In genomic region chr1:32927441-32927840, GRCh38 we compare ENCODE assay signal across 23 cellular contexts. TPM values are rescaled to one million over a fixed set of nuclear protein-coding genes. Genes with fewer than 3 reads are reported as not detected.
DNase-seq lines count a peak whose midpoint lies in the region; ATAC-seq, FAIRE-seq and TF ChIP-seq lines count a peak whose summit lies in the region.
"Had no signal": no experiment of that assay in that cellular context is flagged by ENCODE, and none has a peak within 500 bp of the region (broad histone marks: within the 10 kb centered on the region; RNA-seq: fewer than 3 reads in every experiment).

No MANE protein-coding gene starts in this region.

- no peak overlapping the region for H2AK5ac ChIP-seq in trophoblast cell (ENCODE audit: low read length)

- no TSS peak for BruUV-seq in K562 (replicated peaks; lab: Mats Ljungman, UMichigan)

- WGBS in K562 (ENCODE audit: insufficient coverage, low coverage, missing lambda C conversion rate) = 4% methylated on average over 2 of the region's 2 CpGs
- WGBS in trophoblast cell (ENCODE audit: extremely low coverage, insufficient coverage, insufficient read length) = no CpG with 5 or more reads among the region's 2 CpGs

- no peak for DNase-seq in GM23338 (ENCODE audit: low spot score)
- no peak for DNase-seq in K562 (ENCODE audit: extremely low read depth in 1 of 4, low spot score in 3 of 4)
- DNase-seq in trophoblast cell = no peak
- DNase-seq in kidney tubule cell (ENCODE audit: low spot score) = no peak
- no peak for DNase-seq in activated CD4-positive, alpha-beta memory T cell treated with anti-CD3 and anti-CD28 coated beads, Interleukin-2, amount 10 ng/mL, durations not matched to agents 7 days and 5 days
- no peak for DNase-seq in SW480 (ENCODE audit: low spot score)
- DNase-seq: 8988T; ACHN; BE2C; C1 segment of cervical spinal cord; Caco-2; Calu3; CD4-positive, alpha-beta memory T cell; CD4-positive, CD25-positive, alpha-beta regulatory T cell; DMS79 treated with DMSO at 0.1 percent for 48 hours; GF-D8 had no signal

- H3K23ac ChIP-seq in trophoblast cell (ENCODE audit: low read length) = no peak overlapping the region

- in situ Hi-C loops in K562 (cut with MboI) = no loop called here

- FAIRE-seq in K562 (lab: Jason Lieb, UNC) = no peak
- FAIRE-seq: A204.1, D721Med, G401.6, GM19239 had no signal

- H3K27me3 ChIP-seq in GM23338 (ENCODE audit: insufficient read depth) (peaks cover 77% of the 10 kb centered on the region), K562 (ENCODE audit: control insufficient read depth in 2 of 2, insufficient read depth in 2 of 2, low read length in 2 of 2) (peaks cover 31 to 39% of the 10 kb centered on the region in 2 experiments), trophoblast cell (ENCODE audit: insufficient read depth, low read length) (no peaks in the 10 kb centered on the region)

- no peak overlapping the region for H3K18ac ChIP-seq in trophoblast cell (ENCODE audit: low read length)

- no peaks in the 10 kb centered on the region for H3K79me2 ChIP-seq in GM23338 (replicated peaks; ENCODE audit: insufficient read depth)
- no peaks in the 10 kb centered on the region for H3K79me2 ChIP-seq in K562 (ENCODE audit: control insufficient read depth, insufficient read depth, low read length)
- no peaks in the 10 kb centered on the region for H3K79me2 ChIP-seq in trophoblast cell (ENCODE audit: control insufficient read depth, insufficient read depth, low read length, poor library complexity)

- peaks cover 7% of the 10 kb centered on the region; the same call in 2 of the 3 replicates for H3K9me3 Mint-ChIP-seq in GM23338
- no peaks in the 10 kb centered on the region for H3K9me3 Mint-ChIP-seq in activated CD4-positive, alpha-beta memory T cell treated with anti-CD3 and anti-CD28 coated beads, Interleukin-2, amount 10 ng/mL, durations not matched to agents 7 days and 5 days

- no peaks in the 10 kb centered on the region; the same call in 2 of the 3 replicates for H3K36me3 Mint-ChIP-seq in GM23338 (ENCODE audit: low read depth)
- H3K36me3 Mint-ChIP-seq in activated CD4-positive, alpha-beta memory T cell treated with anti-CD3 and anti-CD28 coated beads, Interleukin-2, amount 10 ng/mL, durations not matched to agents 7 days and 5 days (ENCODE audit: low read depth) = no peaks in the 10 kb centered on the region

- no peak overlapping the region for H3K4me2 ChIP-seq in GM23338
- no peak overlapping the region for H3K4me2 ChIP-seq in K562 (ENCODE audit: insufficient read depth, low read length)
- no peak overlapping the region for H3K4me2 ChIP-seq in trophoblast cell (ENCODE audit: low read length)
- H3K4me2 ChIP-seq: BLaER1 had no signal

- H3K4ac ChIP-seq in trophoblast cell (ENCODE audit: low read depth, low read length) = no peak overlapping the region

- no peak for TF ChIP-seq EP300 in K562 (IDR thresholded peaks at IDR 0.05; ENCODE audit: low read length)

- POLR2A ChIA-PET in HEK293 (lab: Yijun Ruan, JAX) (no interaction called here), K562 (lab: Yijun Ruan, JAX) (interaction anchor here (0.9 to 1.0 kb wide), 2 partner anchors 9 to 20 kb away, joined by 3 to 5 read pairs; no protein-coding TSS in a partner anchor)
- POLR2A ChIA-PET in activated CD4-positive, alpha-beta memory T cell treated with anti-CD3 and anti-CD28 coated beads, Interleukin-2, amount 10 ng/mL, durations not matched to agents 7 days and 5 days (lab: Charles Lee) = no interaction called here

- CTCF ChIA-PET in HEK293 (lab: Yijun Ruan, JAX) = interaction anchor here (0.6 kb wide), 1 partner anchor 46 kb away, joined by 3 read pairs; no protein-coding TSS in a partner anchor
- CTCF ChIA-PET in K562 (lab: Yijun Ruan, JAX; ENCODE audit: low intra/inter-chr PET ratio) = no interaction called here
- CTCF ChIA-PET in activated CD4-positive, alpha-beta memory T cell treated with anti-CD3 and anti-CD28 coated beads, Interleukin-2, amount 10 ng/mL, durations not matched to agents 7 days and 5 days (lab: Charles Lee) = no interaction called here

- H3K4me1 ChIP-seq in GM23338 (ENCODE audit: insufficient read depth) = peaks cover 12% of the 10 kb centered on the region
- H3K4me1 ChIP-seq in HEK293 (ENCODE audit: control insufficient read depth, insufficient read depth, low read length) = no peaks in the 10 kb centered on the region
- H3K4me1 ChIP-seq in K562 (replicated peaks in 1 of 2; ENCODE audit: control insufficient read depth in 2 of 2, insufficient read depth in 2 of 2, low read length in 2 of 2) = peaks cover 2 to 10% of the 10 kb centered on the region in 2 experiments; a peak in 2 of 5 replicates
- H3K4me1 ChIP-seq in trophoblast cell (ENCODE audit: control insufficient read depth in 1 of 2, insufficient read depth in 2 of 2, low read length in 2 of 2) = peaks cover 13 to 21% of the 10 kb centered on the region in 2 experiments
- H3K4me1 ChIP-seq: BE2C, BLaER1 had no signal

- no peak overlapping the region for H4K91ac ChIP-seq in trophoblast cell (ENCODE audit: low read depth, low read length)

- peak overlapping the region; percentile 4; the same call in 1 of the 3 replicates for H3K4me3 Mint-ChIP-seq in GM23338
- no peak overlapping the region for H3K4me3 Mint-ChIP-seq in activated CD4-positive, alpha-beta memory T cell treated with anti-CD3 and anti-CD28 coated beads, Interleukin-2, amount 10 ng/mL, durations not matched to agents 7 days and 5 days
- H3K4me3 Mint-ChIP-seq: CD4-positive, alpha-beta memory T cell; CD4-positive, CD25-positive, alpha-beta regulatory T cell had no signal

- no peak overlapping the region for H3K14ac ChIP-seq in trophoblast cell (ENCODE audit: low read length)

- no peak for TF ChIP-seq POLR2A in K562 (conservative IDR thresholded peaks at IDR 0.05)

- H2AFZ ChIP-seq in GM23338 (no peak overlapping the region), K562 (ENCODE audit: low read depth, low read length) (no peak overlapping the region), trophoblast cell (ENCODE audit: insufficient read depth, low read length, poor library complexity) (no peak overlapping the region)

- intact Hi-C loops in K562 (cut with micrococcal nuclease) = no loop called here

- H4K12ac ChIP-seq in trophoblast cell (ENCODE audit: low read depth, low read length) = no peak overlapping the region

- H3K9me1 ChIP-seq in K562 (ENCODE audit: control insufficient read depth, insufficient read depth, low read length) = no peaks in the 10 kb centered on the region

- H4K8ac ChIP-seq in trophoblast cell (ENCODE audit: low read depth, low read length) = no peak overlapping the region

- peaks cover 48% of the 10 kb centered on the region for H3K27me3 Mint-ChIP-seq in GM23338 (ENCODE audit: insufficient read depth, low read depth, poor library complexity)
- H3K27me3 Mint-ChIP-seq in activated CD4-positive, alpha-beta memory T cell treated with anti-CD3 and anti-CD28 coated beads, Interleukin-2, amount 10 ng/mL, durations not matched to agents 7 days and 5 days = peaks cover 48% of the 10 kb centered on the region

- H2BK12ac ChIP-seq in trophoblast cell (ENCODE audit: low read length) = no peak overlapping the region

- H3K36me3 ChIP-seq in GM23338 (ENCODE audit: insufficient read depth) = no peaks in the 10 kb centered on the region
- H3K36me3 ChIP-seq in HEK293 (ENCODE audit: control insufficient read depth in 2 of 2, insufficient read depth in 1 of 2, low read length in 2 of 2) = no peaks in the 10 kb centered on the region
- no peaks in the 10 kb centered on the region for H3K36me3 ChIP-seq in K562 (ENCODE audit: control insufficient read depth, insufficient read depth, low read length)
- H3K36me3 ChIP-seq in trophoblast cell (ENCODE audit: control insufficient read depth in 1 of 2, insufficient read depth in 2 of 2, low read length in 2 of 2) = no peaks in the 10 kb centered on the region
- H3K36me3 ChIP-seq: BE2C, BLaER1 had no signal

- peaks cover 3% of the 10 kb centered on the region; the same call in 1 of the 2 replicates for H3F3A ChIP-seq in GM23338 (replicated peaks; ENCODE audit: low read depth)

- H3K9me2 ChIP-seq in GM23338 (ENCODE audit: insufficient read depth) = no peaks in the 10 kb centered on the region

- no peaks in the 10 kb centered on the region for H3K9me3 ChIP-seq in HEK293 (ENCODE audit: control insufficient read depth, insufficient read depth, low read depth, low read length)
- H3K9me3 ChIP-seq in K562 (replicated peaks; ENCODE audit: control insufficient read depth, insufficient read depth, low read depth, low read length) = no peaks in the 10 kb centered on the region
- H3K9me3 ChIP-seq in trophoblast cell (ENCODE audit: insufficient read depth, low read depth, low read length) = no peaks in the 10 kb centered on the region
- H3K9me3 ChIP-seq: BE2C, BLaER1, Caco-2 had no signal

- H3K4me3 ChIP-seq in GM23338 = no peak overlapping the region
- H3K4me3 ChIP-seq in HEK293 (ENCODE audit: low read depth, low read length) = no peak overlapping the region
- H3K4me3 ChIP-seq in K562 = no peak overlapping the region
- no peak overlapping the region for H3K4me3 ChIP-seq in trophoblast cell (ENCODE audit: low read depth, low read length)
- H3K4me3 ChIP-seq: BLaER1 had no signal

- H4K20me1 ChIP-seq in GM23338 (replicated peaks; ENCODE audit: insufficient read depth) (no peaks in the 10 kb centered on the region), K562 (replicated peaks; ENCODE audit: control insufficient read depth, insufficient read depth, low read length) (no peaks in the 10 kb centered on the region)

- H3K79me1 ChIP-seq in trophoblast cell (ENCODE audit: low read length) = peaks cover 31% of the 10 kb centered on the region

- TF ChIP-seq RAD21 in K562 (CRISPR knock-in tag; conservative IDR thresholded peaks at IDR 0.05 in 1 of 2, IDR thresholded peaks at IDR 0.05 in 1 of 2) = no peak

- no peak for ATAC-seq in GM23338
- no peak for ATAC-seq in K562

- H2BK5ac ChIP-seq in trophoblast cell (ENCODE audit: low read depth, low read length, poor library complexity) = no peak overlapping the region

- no peak overlapping the region for H3K27ac ChIP-seq in GM23338 (ENCODE audit: low read depth)
- H3K27ac ChIP-seq in HEK293 (ENCODE audit: extremely low read depth, low read depth, low read length) = no peak overlapping the region
- no peak overlapping the region for H3K27ac ChIP-seq in K562 (ENCODE audit: extremely low read depth, low read depth, low read length)
- H3K27ac ChIP-seq in trophoblast cell (ENCODE audit: low read depth, low read length) = peak overlapping the region; percentile 96
- H3K27ac ChIP-seq: BLaER1 had no signal

- no peak overlapping the region for H3K9ac ChIP-seq in K562 (ENCODE audit: insufficient read depth in 1 of 2, low read depth in 2 of 2, low read length in 2 of 2)
- no peak overlapping the region for H3K9ac ChIP-seq in trophoblast cell (ENCODE audit: low read length)
- H3K9ac ChIP-seq: BLaER1 had no signal

- H3K4me1 Mint-ChIP-seq in GM23338 = peaks cover 12% of the 10 kb centered on the region
- H3K4me1 Mint-ChIP-seq in activated CD4-positive, alpha-beta memory T cell treated with anti-CD3 and anti-CD28 coated beads, Interleukin-2, amount 10 ng/mL, durations not matched to agents 7 days and 5 days = peaks cover 11% of the 10 kb centered on the region

- TF ChIP-seq CTCF in GM23338 (conservative IDR thresholded peaks at IDR 0.05; ENCODE audit: low read depth in 2 of 2) (no peak), HEK293 (tag by site-specific recombination; IDR thresholded peaks at IDR 0.05) (no peak), K562 (IDR thresholded peaks at IDR 0.05 in 2 of 3, conservative IDR thresholded peaks at IDR 0.05 in 1 of 3; ENCODE audit: insufficient read depth in 2 of 3, low read depth in 1 of 3, low read length in 3 of 3) (no peak)

- H3K27ac Mint-ChIP-seq in GM23338 = no peak overlapping the region
- H3K27ac Mint-ChIP-seq in activated CD4-positive, alpha-beta memory T cell treated with anti-CD3 and anti-CD28 coated beads, Interleukin-2, amount 10 ng/mL, durations not matched to agents 7 days and 5 days = no peak overlapping the region
- H3K27ac Mint-ChIP-seq: CD14-positive monocyte; CD4-positive, alpha-beta memory T cell; CD4-positive, CD25-positive, alpha-beta regulatory T cell had no signal

- no peak overlapping the region for H2BK120ac ChIP-seq in trophoblast cell (ENCODE audit: insufficient read depth, low read length, poor library complexity)

RNA-seq across cellular contexts. Expression of gene TMEM54, which starts 26.3 kb away (rescaled TPM):
- 11.7 and 13.6 TPM in 2 replicates for total RNA-seq in GM23338 (2014; rRNA removed; shearing (Covaris generic))
- polyA plus RNA-seq in GM23338 (2016; fragmentation: Nextera tagmentation; extraction: Ambion mirVana) (8.8 and 11.2 TPM in 2 replicates), K562 (2011; rRNA removed) (16.2 and 31.0 TPM in 2 replicates), K562 (2014; fragmentation: Illumina TruSeq; extraction: Trizol) (8.2 and 11.8 TPM in 2 replicates), K562 (2014; fragmentation: Nextera tagmentation; extraction: Ambion mirVana) (1 to 10 TPM in 1 of 2 experiments, under 1 TPM in 1; 1.00 to 1.7 TPM), K562 (2014; rRNA removed) (9.8 and 13.3 TPM in 2 replicates)
- 2.4 and 10.2 TPM in 2 replicates for total RNA-seq in K562 (2011; cell fraction: chromatin; rRNA removed; ENCODE audit: low replicate concordance)
- total RNA-seq in K562 (2011; cell fraction: nucleolus; rRNA removed) = 19.3 and 19.7 TPM in 2 replicates
- 14.0 and 21.6 TPM in 2 replicates for total RNA-seq in K562 (2011; cell fraction: nucleoplasm; rRNA removed)
- total RNA-seq in K562 (2014; rRNA removed) (12.8 and 14.5 TPM in 2 replicates), K562 (2014; rRNA removed; fragmentation: Illumina TruSeq; extraction: Trizol) (1.2 and 2.1 TPM in 2 replicates), K562 (2015; rRNA removed; fragmentation: Illumina TruSeq; extraction: Trizol) (3.8 TPM in 2 replicates), K562 (2021) (13.1 and 15.1 TPM in 2 replicates)
- polyA plus RNA-seq in K562 (2011; cell fraction: cytosol; rRNA removed) = 75.0 and 104 TPM in 2 replicates
- polyA plus RNA-seq in K562 (2011; cell fraction: nucleus; rRNA removed) = 24.7 and 26.3 TPM in 2 replicates
- polyA plus RNA-seq in K562 (2012) = 26.4 and 45.9 TPM in 2 replicates
- 5.4 and 6.5 TPM in 2 replicates for polyA minus RNA-seq in K562 (2011; rRNA and poly(A)+ RNA removed)
- 8.6 and 15.1 TPM in 2 replicates for polyA minus RNA-seq in K562 (2011; cell fraction: cytosol; rRNA and poly(A)+ RNA removed)
- 4.2 TPM in 2 replicates for polyA minus RNA-seq in K562 (2011; cell fraction: nucleus; rRNA and poly(A)+ RNA removed)
- polyA plus RNA-seq in trophoblast cell (2013) = 172 and 195 TPM in 2 replicates
- not detected for total RNA-seq in activated CD4-positive, alpha-beta memory T cell treated with anti-CD3 and anti-CD28 coated beads, Interleukin-2, amount 10 ng/mL, durations not matched to agents 7 days and 5 days
- total RNA-seq: CD4-positive, alpha-beta memory T cell; CD4-positive, CD25-positive, alpha-beta regulatory T cell had no signal
- polyA plus RNA-seq: CD14-positive monocyte; CD4-positive, alpha-beta memory T cell; CD4-positive, CD25-positive, alpha-beta regulatory T cell had no signal

RNA-seq across cellular contexts. Expression of gene RNF19B, which starts 37.2 kb away (rescaled TPM):
- total RNA-seq in GM23338 (2014; rRNA removed; shearing (Covaris generic)) = 10.6 and 11.9 TPM in 2 replicates
- 2.6 and 2.9 TPM in 2 replicates for polyA plus RNA-seq in GM23338 (2016; fragmentation: Nextera tagmentation; extraction: Ambion mirVana)
- total RNA-seq in K562 (2011; cell fraction: chromatin; rRNA removed; ENCODE audit: low replicate concordance) = 7.2 and 10.6 TPM in 2 replicates
- 7.9 and 11.3 TPM in 2 replicates for total RNA-seq in K562 (2011; cell fraction: nucleolus; rRNA removed)
- total RNA-seq in K562 (2011; cell fraction: nucleoplasm; rRNA removed) = 6.7 and 7.8 TPM in 2 replicates
- 9.6 and 11.8 TPM in 2 replicates for total RNA-seq in K562 (2014; rRNA removed)
- total RNA-seq in K562 (2014; rRNA removed; fragmentation: Illumina TruSeq; extraction: Trizol) = 9.1 and 10.2 TPM in 2 replicates
- 10.5 and 10.9 TPM in 2 replicates for total RNA-seq in K562 (2015; rRNA removed; fragmentation: Illumina TruSeq; extraction: Trizol)
- 14.9 TPM in 2 replicates for total RNA-seq in K562 (2021)
- 10.2 and 14.3 TPM in 2 replicates for polyA plus RNA-seq in K562 (2011; rRNA removed)
- polyA plus RNA-seq in K562 (2011; cell fraction: cytosol; rRNA removed) = 9.9 and 11.1 TPM in 2 replicates
- polyA plus RNA-seq in K562 (2011; cell fraction: nucleus; rRNA removed) = 5.4 and 6.0 TPM in 2 replicates
- polyA plus RNA-seq in K562 (2012) = 12.3 and 15.2 TPM in 2 replicates
- 14.1 and 14.6 TPM in 2 replicates for polyA plus RNA-seq in K562 (2014; fragmentation: Illumina TruSeq; extraction: Trizol)
- 1 to 10 TPM; 2.6 to 2.8 TPM for polyA plus RNA-seq in K562 (2014; fragmentation: Nextera tagmentation; extraction: Ambion mirVana)
- 10.1 and 11.6 TPM in 2 replicates for polyA plus RNA-seq in K562 (2014; rRNA removed)
- 18.7 and 25.2 TPM in 2 replicates for polyA minus RNA-seq in K562 (2011; rRNA and poly(A)+ RNA removed)
- 7.8 and 11.6 TPM in 2 replicates for polyA minus RNA-seq in K562 (2011; cell fraction: cytosol; rRNA and poly(A)+ RNA removed)
- 4.7 and 7.8 TPM in 2 replicates for polyA minus RNA-seq in K562 (2011; cell fraction: nucleus; rRNA and poly(A)+ RNA removed)
- polyA plus RNA-seq in trophoblast cell (2013) = 14.7 and 14.9 TPM in 2 replicates
- total RNA-seq in activated CD4-positive, alpha-beta memory T cell treated with anti-CD3 and anti-CD28 coated beads, Interleukin-2, amount 10 ng/mL, durations not matched to agents 7 days and 5 days = 10 to 100 TPM; 42.9 to 46.9 TPM

RNA-seq across cellular contexts. Expression of gene HPCA, which starts 41.1 kb away (rescaled TPM):
- total RNA-seq in GM23338 (2014; rRNA removed; shearing (Covaris generic)) = 0.35 and 0.62 TPM in 2 replicates
- polyA plus RNA-seq in GM23338 (2016; fragmentation: Nextera tagmentation; extraction: Ambion mirVana) (0.82 and 1.4 TPM in 2 replicates), K562 (2011; rRNA removed) (not detected in 2 replicates), K562 (2014; fragmentation: Illumina TruSeq; extraction: Trizol) (not detected in 2 replicates), K562 (2014; fragmentation: Nextera tagmentation; extraction: Ambion mirVana) (not detected), K562 (2014; rRNA removed) (not detected in 2 replicates)
- not detected in 2 replicates for total RNA-seq in K562 (2011; cell fraction: chromatin; rRNA removed; ENCODE audit: low replicate concordance)
- not detected in 2 replicates for total RNA-seq in K562 (2011; cell fraction: nucleolus; rRNA removed)
- not detected in 2 replicates for total RNA-seq in K562 (2011; cell fraction: nucleoplasm; rRNA removed)
- total RNA-seq in K562 (2014; rRNA removed) (not detected in 2 replicates), K562 (2014; rRNA removed; fragmentation: Illumina TruSeq; extraction: Trizol) (not detected in 2 replicates), K562 (2015; rRNA removed; fragmentation: Illumina TruSeq; extraction: Trizol) (not detected in 2 replicates), K562 (2021) (not detected in 2 replicates)
- polyA plus RNA-seq in K562 (2011; cell fraction: cytosol; rRNA removed) = not detected in 2 replicates
- not detected in 2 replicates for polyA plus RNA-seq in K562 (2011; cell fraction: nucleus; rRNA removed)
- polyA plus RNA-seq in K562 (2012) = 0.22 and 0.44 TPM in 2 replicates
- polyA minus RNA-seq in K562 (2011; rRNA and poly(A)+ RNA removed) = not detected in 2 replicates
- not detected in 2 replicates for polyA minus RNA-seq in K562 (2011; cell fraction: cytosol; rRNA and poly(A)+ RNA removed)
- polyA minus RNA-seq in K562 (2011; cell fraction: nucleus; rRNA and poly(A)+ RNA removed) = not detected in 2 replicates
- polyA plus RNA-seq in trophoblast cell (2013) = 0.83 and 1.4 TPM in 2 replicates
- total RNA-seq in activated CD4-positive, alpha-beta memory T cell treated with anti-CD3 and anti-CD28 coated beads, Interleukin-2, amount 10 ng/mL, durations not matched to agents 7 days and 5 days = under 1 TPM; 0.38 to 0.60 TPM
- total RNA-seq: Caco-2; Calu3; CD4-positive, CD25-positive, alpha-beta regulatory T cell had no signal
- polyA plus RNA-seq: CD14-positive monocyte; CD4-positive, alpha-beta memory T cell; CD4-positive, CD25-positive, alpha-beta regulatory T cell had no signal

RNA-seq across cellular contexts. Expression of gene FNDC5, which starts 56.7 kb away (rescaled TPM):
- 1.7 and 2.0 TPM in 2 replicates for total RNA-seq in GM23338 (2014; rRNA removed; shearing (Covaris generic))
- polyA plus RNA-seq in GM23338 (2016; fragmentation: Nextera tagmentation; extraction: Ambion mirVana) = 0.28 and 1.0 TPM in 2 replicates
- 1.1 and 2.3 TPM in 2 replicates for total RNA-seq in K562 (2011; cell fraction: chromatin; rRNA removed; ENCODE audit: low replicate concordance)
- 1.3 and 2.0 TPM in 2 replicates for total RNA-seq in K562 (2011; cell fraction: nucleolus; rRNA removed)
- 0.59 and 1.1 TPM in 2 replicates for total RNA-seq in K562 (2011; cell fraction: nucleoplasm; rRNA removed)
- total RNA-seq in K562 (2014; rRNA removed) = 0.14 and 0.61 TPM in 2 replicates
- 0.25 and 0.48 TPM in 2 replicates for total RNA-seq in K562 (2014; rRNA removed; fragmentation: Illumina TruSeq; extraction: Trizol)
- total RNA-seq in K562 (2015; rRNA removed; fragmentation: Illumina TruSeq; extraction: Trizol) = 0.22 and 0.41 TPM in 2 replicates
- total RNA-seq in K562 (2021) = 0.38 and 0.56 TPM in 2 replicates
- 2.1 and 2.5 TPM in 2 replicates for polyA plus RNA-seq in K562 (2011; rRNA removed)
- polyA plus RNA-seq in K562 (2011; cell fraction: cytosol; rRNA removed) = 1.3 and 1.6 TPM in 2 replicates
- polyA plus RNA-seq in K562 (2011; cell fraction: nucleus; rRNA removed) = 5.0 and 6.0 TPM in 2 replicates
- 0.42 and 0.81 TPM in 2 replicates for polyA plus RNA-seq in K562 (2012)
- polyA plus RNA-seq in K562 (2014; fragmentation: Illumina TruSeq; extraction: Trizol) = 0.17 and 0.25 TPM in 2 replicates
- polyA plus RNA-seq in K562 (2014; fragmentation: Nextera tagmentation; extraction: Ambion mirVana) = under 1 TPM; 0.06 to 0.10 TPM
- polyA plus RNA-seq in K562 (2014; rRNA removed) = 0.12 and 0.24 TPM in 2 replicates
- 2.6 and 3.1 TPM in 2 replicates for polyA minus RNA-seq in K562 (2011; rRNA and poly(A)+ RNA removed)
- 0.38 TPM in 1 of 2 replicates, not detected in the other for polyA minus RNA-seq in K562 (2011; cell fraction: cytosol; rRNA and poly(A)+ RNA removed)
- polyA minus RNA-seq in K562 (2011; cell fraction: nucleus; rRNA and poly(A)+ RNA removed) = 0.13 and 1.3 TPM in 2 replicates
- 1.1 and 1.3 TPM in 2 replicates for polyA plus RNA-seq in trophoblast cell (2013)
- total RNA-seq in activated CD4-positive, alpha-beta memory T cell treated with anti-CD3 and anti-CD28 coated beads, Interleukin-2, amount 10 ng/mL, durations not matched to agents 7 days and 5 days = not detected
- total RNA-seq: Calu3; CD4-positive, alpha-beta memory T cell; CD4-positive, CD25-positive, alpha-beta regulatory T cell had no signal
- polyA plus RNA-seq: CD14-positive monocyte; CD4-positive, alpha-beta memory T cell; CD4-positive, CD25-positive, alpha-beta regulatory T cell had no signal
